ENCODE assay signal across 8 cellular contexts in genomic region chr11:102287963-102288744, GRCh38. TPM values are rescaled to one million over a fixed set of nuclear protein-coding genes. Genes with fewer than 3 reads are reported as not detected.
DNase-seq lines count a peak whose midpoint lies in the region; ATAC-seq and TF ChIP-seq lines count a peak whose summit lies in the region.

No MANE protein-coding gene starts in this region.

- no peaks in the 10 kb centered on the region for H3K27me3 ChIP-seq in heart left ventricle
- H3K27me3 ChIP-seq in psoas muscle (ENCODE audit: insufficient read depth in 3 of 3, low read length in 2 of 3), result no peaks in the 10 kb centered on the region

- peaks cover 24% of the 10 kb centered on the region for H3K4me1 Mint-ChIP-seq in activated CD4-positive, alpha-beta T cell treated with anti-CD3 and anti-CD28 coated beads for 36 hours
- peaks cover 32% of the 10 kb centered on the region for H3K4me1 Mint-ChIP-seq in activated naive CD4-positive, alpha-beta T cell treated with anti-CD3 and anti-CD28 coated beads, Interleukin-2, amount 10 ng/mL, durations not matched to agents 7 days and 5 days

- intact Hi-C loops in activated CD4-positive, alpha-beta T cell treated with anti-CD3 and anti-CD28 coated beads for 36 hours (cut with DNase I, micrococcal nuclease), result loop anchor here (1.0 to 10.0 kb wide), 9 partner anchors 30 to 657 kb away; partner anchors contain the start of gene BIRC2 (in 1 of the 2)
- intact Hi-C loops in heart left ventricle (cut with DNase I) (loop anchor here in 9 of 10 donors (2.0 to 10.0 kb wide), 11 partner anchors 49 to 379 kb away; partner anchors contain the start of gene BIRC2 (in 4 of the 9)), psoas muscle (cut with DNase I) (loop anchor here in 1 of 2 donors (2.0 kb wide), 2 partner anchors 59 to 207 kb away; partner anchors contain the start of gene BIRC2)

- peaks cover 0 to 23% (median 0%) of the 10 kb centered on the region in 12 donors for H3K4me1 ChIP-seq in heart left ventricle
- H3K4me1 ChIP-seq in psoas muscle, result no peaks in the 10 kb centered on the region

- no peaks in the 10 kb centered on the region for H3K36me3 Mint-ChIP-seq in activated CD4-positive, alpha-beta T cell treated with anti-CD3 and anti-CD28 coated beads for 36 hours (ENCODE audit: low read depth)
- no peaks in the 10 kb centered on the region for H3K36me3 Mint-ChIP-seq in activated naive CD4-positive, alpha-beta T cell treated with anti-CD3 and anti-CD28 coated beads, Interleukin-2, amount 10 ng/mL, durations not matched to agents 7 days and 5 days

- no peaks in the 10 kb centered on the region for H3K27me3 Mint-ChIP-seq in activated CD4-positive, alpha-beta T cell treated with anti-CD3 and anti-CD28 coated beads for 36 hours
- H3K27me3 Mint-ChIP-seq in activated naive CD4-positive, alpha-beta T cell treated with anti-CD3 and anti-CD28 coated beads, Interleukin-2, amount 10 ng/mL, durations not matched to agents 7 days and 5 days, result peaks cover 4% of the 10 kb centered on the region

- no peak for TF ChIP-seq POLR2A in heart left ventricle (IDR thresholded peaks at IDR 0.05)

- 33 to 35% (median 34%) methylated on average over 14 of the region's 14 CpGs for WGBS in heart left ventricle, 4 donors
- 36% methylated on average over 14 of the region's 14 CpGs for WGBS in psoas muscle, 3 donors

- H3K27ac Mint-ChIP-seq in activated CD4-positive, alpha-beta T cell treated with anti-CD3 and anti-CD28 coated beads for 36 hours, result peak overlapping the region; percentile 59
- H3K27ac Mint-ChIP-seq in activated naive CD4-positive, alpha-beta T cell treated with anti-CD3 and anti-CD28 coated beads, Interleukin-2, amount 10 ng/mL, durations not matched to agents 7 days and 5 days, result no peak overlapping the region

- CTCF ChIA-PET in activated CD4-positive, alpha-beta T cell treated with anti-CD3 and anti-CD28 coated beads for 36 hours (lab: Charles Lee), result interaction anchor here (0.7 to 10.3 kb wide), 31 partner anchors 9 to 378 kb away, joined by 3 to 222 read pairs (median 5); partner anchors contain the start of gene BIRC3
- CTCF ChIA-PET in activated naive CD4-positive, alpha-beta T cell treated with anti-CD3 and anti-CD28 coated beads, Interleukin-2, amount 10 ng/mL, durations not matched to agents 7 days and 5 days (lab: Charles Lee), result interaction anchor here (0.6 to 10.7 kb wide), 24 partner anchors 8 to 378 kb away, joined by 3 to 136 read pairs (median 6); partner anchors contain the start of genes BIRC2 and BIRC3

- POLR2A ChIA-PET in activated CD4-positive, alpha-beta T cell treated with anti-CD3 and anti-CD28 coated beads for 36 hours (lab: Charles Lee), result interaction anchor here (0.6 to 0.7 kb wide), 2 partner anchors 31 to 94 kb away, joined by 3 read pairs; no protein-coding TSS in a partner anchor

- H3K9me3 ChIP-seq in heart left ventricle (no peaks in the 10 kb centered on the region), psoas muscle (no peaks in the 10 kb centered on the region)

- H3K36me3 ChIP-seq in heart left ventricle (no peaks in the 10 kb centered on the region), psoas muscle (ENCODE audit: insufficient read depth in 1 of 2, low read depth in 1 of 2) (no peaks in the 10 kb centered on the region)

- DNase-seq in activated CD4-positive, alpha-beta T cell treated with anti-CD3 and anti-CD28 coated beads for 36 hours, result peak; percentile 50
- DNase-seq in activated CD4-positive, alpha-beta T cell treated with anti-CD3 and anti-CD28 coated beads, Interleukin-2, amount 50 U/mL, for 1 hour, result no peak
- peak; percentile 70 for DNase-seq in NCI-H748 treated with DMSO at 0.1 percent for 48 hours (lab: John Stamatoyannopoulos, UW)
- DNase-seq in activated naive CD4-positive, alpha-beta T cell treated with anti-CD3 and anti-CD28 coated beads, Interleukin-2, amount 10 ng/mL, durations not matched to agents 7 days and 5 days, result peak; percentile 44
- peak in 3 of 5 donors; percentile 23 to 31 (median 28) for DNase-seq in heart left ventricle
- no peak for DNase-seq in psoas muscle

- H3K4me3 ChIP-seq in heart left ventricle, result peak overlapping the region in 8 of 12 donors; percentile 10 to 42 (median 28)
- peak overlapping the region; percentile 21 for H3K4me3 ChIP-seq in psoas muscle

- H3K27ac ChIP-seq in heart left ventricle (no peak overlapping the region), psoas muscle (no peak overlapping the region)

- peak overlapping the region; percentile 34 for H3K4me3 Mint-ChIP-seq in activated CD4-positive, alpha-beta T cell treated with anti-CD3 and anti-CD28 coated beads for 36 hours
- H3K4me3 Mint-ChIP-seq in activated naive CD4-positive, alpha-beta T cell treated with anti-CD3 and anti-CD28 coated beads, Interleukin-2, amount 10 ng/mL, durations not matched to agents 7 days and 5 days, result no peak overlapping the region

- ATAC-seq in activated CD4-positive, alpha-beta T cell treated with anti-CD3 and anti-CD28 coated beads for 36 hours, result peak; percentile 92
- ATAC-seq in GM21423 (IDR thresholded peaks at IDR 0.05; ENCODE audit: unreplicated experiment), result peak; percentile 78
- ATAC-seq in HG03575 (IDR thresholded peaks at IDR 0.05; ENCODE audit: extremely low read depth, insufficient number of reproducible peaks, low FRiP score, unreplicated experiment), result peak; percentile 93
- ATAC-seq in heart left ventricle, result peak; percentile 78 to 92 (median 82)
- ATAC-seq in psoas muscle, result peak; percentile 88 to 95 (median 90)

- TF ChIP-seq CTCF in heart left ventricle (IDR thresholded peaks at IDR 0.05), result peak; percentile 66 to 84 (median 76)
- TF ChIP-seq CTCF in psoas muscle (IDR thresholded peaks at IDR 0.05), result peak; percentile 71

- H3K9me3 Mint-ChIP-seq in activated CD4-positive, alpha-beta T cell treated with anti-CD3 and anti-CD28 coated beads for 36 hours (ENCODE audit: low read depth), result no peaks in the 10 kb centered on the region
- H3K9me3 Mint-ChIP-seq in activated naive CD4-positive, alpha-beta T cell treated with anti-CD3 and anti-CD28 coated beads, Interleukin-2, amount 10 ng/mL, durations not matched to agents 7 days and 5 days, result no peaks in the 10 kb centered on the region

RNA-seq across cellular contexts. Expression of gene BIRC3, which starts 29.1 kb away (rescaled TPM):
- 100 to 1,000 TPM in 1 of 2 experiments, 10 to 100 TPM in 1; 99.2 to 109 TPM for total RNA-seq in activated CD4-positive, alpha-beta T cell treated with anti-CD3 and anti-CD28 coated beads for 36 hours
- 10 to 100 TPM in 1 of 9 donors, 1 to 10 TPM in 8; 1.8 to 21.1 (median 5.3) TPM for total RNA-seq in heart left ventricle
- polyA plus RNA-seq in heart left ventricle, result 1 to 10 TPM; 1.6 to 3.3 TPM
- 1 to 10 TPM; 1.2 to 3.8 (median 2.5) TPM for total RNA-seq in psoas muscle
- 1 to 10 TPM in 2 of 3 donors, under 1 TPM in 1; 0.97 to 3.3 (median 1.7) TPM for polyA plus RNA-seq in psoas muscle

RNA-seq across cellular contexts. Expression of gene BIRC2, which starts 58.9 kb away (rescaled TPM):
- total RNA-seq in activated CD4-positive, alpha-beta T cell treated with anti-CD3 and anti-CD28 coated beads for 36 hours, result 10 to 100 TPM; 33.0 to 48.8 TPM
- 10 to 100 TPM; 24.1 to 39.9 (median 32.7) TPM for total RNA-seq in heart left ventricle
- polyA plus RNA-seq in heart left ventricle, result 10 to 100 TPM; 17.9 to 34.1 TPM
- 10 to 100 TPM; 26.6 to 30.3 (median 29.6) TPM for total RNA-seq in psoas muscle
- polyA plus RNA-seq in psoas muscle, result 10 to 100 TPM; 22.5 to 55.1 (median 35.1) TPM

Comparison
In these comparisons a context has a peak if more than half of its experiments do, and no peak if none do; other contexts are left out.
1. DNase-seq: peak in activated CD4-positive, alpha-beta T cell treated with anti-CD3 and anti-CD28 coated beads for 36 hours (single experiment), NCI-H748 treated with DMSO at 0.1 percent for 48 hours (single experiment), activated naive CD4-positive, alpha-beta T cell treated with anti-CD3 and anti-CD28 coated beads, Interleukin-2, amount 10 ng/mL, durations not matched to agents 7 days and 5 days (single experiment) and heart left ventricle (3 of 5); none in activated CD4-positive, alpha-beta T cell treated with anti-CD3 and anti-CD28 coated beads, Interleukin-2, amount 50 U/mL, for 1 hour (single experiment) and psoas muscle (0 of 2).
2. RNA of gene BIRC3, which starts 29.1 kb away (total RNA-seq): 99.2 to 109 TPM in activated CD4-positive, alpha-beta T cell treated with anti-CD3 and anti-CD28 coated beads for 36 hours; 1.8 to 21.1 TPM in heart left ventricle and 1.2 to 3.8 TPM in psoas muscle; every median in the first group is over 4 times any median in the second.
3. Peak in every context shown above with its lines, with median percentiles within 50 percentile points of each other: ATAC-seq.